Comparison of ENCODE assay signal across 14 cellular contexts in the genomic region with DNA sequence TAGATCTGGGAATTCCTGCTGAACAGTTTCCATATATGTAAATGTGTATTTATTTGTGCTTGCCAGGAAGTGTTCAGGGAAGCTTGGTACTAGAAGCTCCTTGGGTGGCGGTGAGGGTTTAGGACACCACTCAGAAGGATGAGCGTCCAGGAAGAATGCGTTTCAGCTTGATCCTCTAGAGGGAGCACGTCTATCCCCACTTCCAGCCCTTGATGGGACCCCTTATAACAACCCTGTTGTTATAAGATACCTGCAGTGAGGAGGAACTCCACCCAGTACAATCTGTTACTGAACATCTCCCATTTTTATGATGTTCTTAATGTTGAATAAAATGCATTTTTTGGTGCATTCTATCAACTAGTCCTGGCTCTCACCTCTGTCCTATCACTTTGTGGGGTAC.
DNase-seq lines count a peak whose midpoint lies in the region; ATAC-seq and TF ChIP-seq lines count a peak whose summit lies in the region.
"Had no signal": no experiment of that assay in that cellular context is flagged by ENCODE, and none has a peak within 500 bp of the region (broad histone marks: within the 10 kb centered on the region; RNA-seq: fewer than 3 reads in every experiment).

No MANE protein-coding gene starts in this region.

- intact Hi-C loops in activated CD8-positive, alpha-beta T cell treated with anti-CD3 and anti-CD28 coated beads for 36 hours (cut with micrococcal nuclease) = loop anchor here (5.0 kb wide), 1 partner anchor 78 kb away; no protein-coding TSS in a partner anchor
- intact Hi-C loops in posterior cingulate gyrus (cut with DNase I) = no loop called here

- H3K4me1 Mint-ChIP-seq in activated CD8-positive, alpha-beta T cell treated with anti-CD3 and anti-CD28 coated beads, Interleukin-2, amount 10 ng/mL, durations not matched to agents 7 days and 5 days (ENCODE audit: low read depth) = peaks cover 12% of the 10 kb centered on the region
- peaks cover 37% of the 10 kb centered on the region for H3K4me1 Mint-ChIP-seq in activated CD8-positive, alpha-beta T cell treated with anti-CD3 and anti-CD28 coated beads for 36 hours (ENCODE audit: low read depth)
- peaks cover 7% of the 10 kb centered on the region for H3K4me1 Mint-ChIP-seq in neural crest cell
- H3K4me1 Mint-ChIP-seq: mesothelial cell of epicardium had no signal

- POLR2A ChIA-PET in activated CD8-positive, alpha-beta T cell treated with anti-CD3 and anti-CD28 coated beads, Interleukin-2, amount 10 ng/mL, durations not matched to agents 7 days and 5 days (lab: Charles Lee) = no interaction called here
- POLR2A ChIA-PET in activated CD8-positive, alpha-beta T cell treated with anti-CD3 and anti-CD28 coated beads for 36 hours (lab: Charles Lee) = no interaction called here

- H3K9me3 Mint-ChIP-seq in activated CD8-positive, alpha-beta T cell treated with anti-CD3 and anti-CD28 coated beads, Interleukin-2, amount 10 ng/mL, durations not matched to agents 7 days and 5 days (ENCODE audit: insufficient read depth) = no peaks in the 10 kb centered on the region
- peaks cover 5% of the 10 kb centered on the region for H3K9me3 Mint-ChIP-seq in activated CD8-positive, alpha-beta T cell treated with anti-CD3 and anti-CD28 coated beads for 36 hours
- H3K9me3 Mint-ChIP-seq in neural crest cell = peaks cover 4% of the 10 kb centered on the region
- H3K9me3 Mint-ChIP-seq: activated naive CD8-positive, alpha-beta T cell treated with anti-CD3 and anti-CD28 coated beads, Interleukin-2, amount 10 ng/mL, durations not matched to agents 7 days and 5 days had no signal

- no peak for ATAC-seq in activated CD8-positive, alpha-beta T cell treated with anti-CD3 and anti-CD28 coated beads, Interleukin-2, amount 10 ng/mL, durations not matched to agents 7 days and 5 days
- ATAC-seq in activated CD8-positive, alpha-beta T cell treated with anti-CD3 and anti-CD28 coated beads for 36 hours = no peak
- ATAC-seq: esophagus mucosa had no signal

- H3K36me3 Mint-ChIP-seq in activated CD8-positive, alpha-beta T cell treated with anti-CD3 and anti-CD28 coated beads, Interleukin-2, amount 10 ng/mL, durations not matched to agents 7 days and 5 days (ENCODE audit: low read depth) = peaks cover 88% of the 10 kb centered on the region
- H3K36me3 Mint-ChIP-seq in activated CD8-positive, alpha-beta T cell treated with anti-CD3 and anti-CD28 coated beads for 36 hours (ENCODE audit: low read depth) = peaks cover 71% of the 10 kb centered on the region
- H3K36me3 Mint-ChIP-seq in neural crest cell (ENCODE audit: low read depth) = peaks cover 8% of the 10 kb centered on the region

- H3K27ac Mint-ChIP-seq in activated CD8-positive, alpha-beta T cell treated with anti-CD3 and anti-CD28 coated beads, Interleukin-2, amount 10 ng/mL, durations not matched to agents 7 days and 5 days = peak overlapping the region; percentile 26
- H3K27ac Mint-ChIP-seq in activated CD8-positive, alpha-beta T cell treated with anti-CD3 and anti-CD28 coated beads for 36 hours = no peak overlapping the region
- no peak overlapping the region for H3K27ac Mint-ChIP-seq in neural crest cell (ENCODE audit: unreplicated experiment)
- H3K27ac Mint-ChIP-seq: activated naive CD8-positive, alpha-beta T cell treated with anti-CD3 and anti-CD28 coated beads, Interleukin-2, amount 10 ng/mL, durations not matched to agents 7 days and 5 days; mesothelial cell of epicardium had no signal

- H3K27me3 Mint-ChIP-seq in activated CD8-positive, alpha-beta T cell treated with anti-CD3 and anti-CD28 coated beads, Interleukin-2, amount 10 ng/mL, durations not matched to agents 7 days and 5 days (ENCODE audit: low read depth) = no peaks in the 10 kb centered on the region
- no peaks in the 10 kb centered on the region for H3K27me3 Mint-ChIP-seq in activated CD8-positive, alpha-beta T cell treated with anti-CD3 and anti-CD28 coated beads for 36 hours
- no peaks in the 10 kb centered on the region for H3K27me3 Mint-ChIP-seq in neural crest cell (ENCODE audit: low read depth)
- H3K27me3 Mint-ChIP-seq: activated naive CD8-positive, alpha-beta T cell treated with anti-CD3 and anti-CD28 coated beads, Interleukin-2, amount 10 ng/mL, durations not matched to agents 7 days and 5 days had no signal

- DNase-seq in activated CD8-positive, alpha-beta T cell treated with anti-CD3 and anti-CD28 coated beads, Interleukin-2, amount 10 ng/mL, durations not matched to agents 7 days and 5 days = no peak
- no peak for DNase-seq in activated CD8-positive, alpha-beta T cell treated with anti-CD3 and anti-CD28 coated beads for 36 hours
- DNase-seq in LNCaP clone FGC (ENCODE audit: low read depth) (no peak), cardiac fibroblast (ENCODE audit: low read depth in 2 of 2) (no peak), neural crest cell (ENCODE audit: low read depth, low spot score) (no peak), SHP77 (lab: John Stamatoyannopoulos, UW) (no peak), posterior cingulate gyrus (no peak), erythroblast (lab: John Stamatoyannopoulos, UW) (no peak)
- DNase-seq: activated naive CD8-positive, alpha-beta T cell treated with anti-CD3 and anti-CD28 coated beads, Interleukin-2, amount 10 ng/mL, durations not matched to agents 7 days and 5 days; NCI-H446 treated with DMSO at 0.1 percent for 48 hours had no signal

- TF ChIP-seq CTCF in activated CD8-positive, alpha-beta T cell treated with anti-CD3 and anti-CD28 coated beads for 36 hours (IDR thresholded peaks at IDR 0.05) = no peak
- TF ChIP-seq CTCF in LNCaP clone FGC (IDR thresholded peaks at IDR 0.05; ENCODE audit: control insufficient read depth, extremely low read depth, insufficient read depth) (peak; percentile 41), cardiac fibroblast (IDR thresholded peaks at IDR 0.05; ENCODE audit: low read depth, low read length) (peak; percentile 46), neural crest cell (conservative IDR thresholded peaks at IDR 0.05) (peak; percentile 52)

- CTCF ChIA-PET in activated CD8-positive, alpha-beta T cell treated with anti-CD3 and anti-CD28 coated beads, Interleukin-2, amount 10 ng/mL, durations not matched to agents 7 days and 5 days (lab: Charles Lee) = interaction anchor here (1.1 to 7.4 kb wide), 4 partner anchors 9 to 389 kb away, joined by 3 to 42 read pairs (median 10); partner anchors contain the start of gene LSM11
- CTCF ChIA-PET in activated CD8-positive, alpha-beta T cell treated with anti-CD3 and anti-CD28 coated beads for 36 hours (lab: Charles Lee) = interaction anchor here (0.8 to 6.3 kb wide), 10 partner anchors 11 to 394 kb away, joined by 3 to 47 read pairs (median 3); partner anchors contain the start of gene LSM11

- no peak overlapping the region for H3K4me3 Mint-ChIP-seq in activated CD8-positive, alpha-beta T cell treated with anti-CD3 and anti-CD28 coated beads, Interleukin-2, amount 10 ng/mL, durations not matched to agents 7 days and 5 days
- H3K4me3 Mint-ChIP-seq in activated CD8-positive, alpha-beta T cell treated with anti-CD3 and anti-CD28 coated beads for 36 hours = no peak overlapping the region
- H3K4me3 Mint-ChIP-seq in neural crest cell = no peak overlapping the region
- H3K4me3 Mint-ChIP-seq: activated naive CD8-positive, alpha-beta T cell treated with anti-CD3 and anti-CD28 coated beads, Interleukin-2, amount 10 ng/mL, durations not matched to agents 7 days and 5 days; mesothelial cell of epicardium had no signal

- no peak for TF ChIP-seq POLR2A in erythroblast (IDR thresholded peaks at IDR 0.05; ENCODE audit: low read length)

- no peak overlapping the region for H3K4me3 ChIP-seq in LNCaP clone FGC (ENCODE audit: low read depth, low read length)
- no peak overlapping the region for H3K4me3 ChIP-seq in cardiac fibroblast (replicated peaks in 1 of 2; ENCODE audit: low read depth in 2 of 2, low read length in 2 of 2)
- H3K4me3 ChIP-seq: BLaER1 treated with 17β-estradiol and CSF1 and Interleukin-3, amounts not matched to agents 10 nM and 100 nM; HAP-1 had no signal
